In genomic region chr7:128904381-128905197, GRCh38 we compare ENCODE assay signal across 1 cellular context.
TF ChIP-seq lines count a peak whose summit lies in the region.

No MANE protein-coding gene starts in this region.

TF ChIP-seq in HepG2, 621 proteins besides CTCF, POLR2A, EP300 and RAD21:
- TF ChIP-seq SMC3 (IDR thresholded peaks at IDR 0.05; ENCODE audit: low read length), result peak; percentile 53; the same call in 1 of the 2 replicates
- 0 out of 2 replicates have a peak, but pooled peaks have one; percentile 38 for TF ChIP-seq TFE3 (CRISPR knock-in tag; IDR thresholded peaks at IDR 0.05)
- peak; percentile 6 for TF ChIP-seq TEAD3 (CRISPR knock-in tag; optimal IDR thresholded peaks at IDR 0.05; ENCODE audit: borderline replicate concordance)
- peak; percentile 80 for TF ChIP-seq BHLHE40 (IDR thresholded peaks at IDR 0.05; ENCODE audit: low read length)
- TF ChIP-seq STAG1 (CRISPR knock-in tag; IDR thresholded peaks at IDR 0.05), result peak; percentile 76
- TF ChIP-seq ZFP1 (CRISPR knock-in tag; IDR thresholded peaks at IDR 0.05), result no peak
- TF ChIP-seq KLF16 (CRISPR knock-in tag; IDR thresholded peaks at IDR 0.05), result no peak
